In the genomic region with DNA sequence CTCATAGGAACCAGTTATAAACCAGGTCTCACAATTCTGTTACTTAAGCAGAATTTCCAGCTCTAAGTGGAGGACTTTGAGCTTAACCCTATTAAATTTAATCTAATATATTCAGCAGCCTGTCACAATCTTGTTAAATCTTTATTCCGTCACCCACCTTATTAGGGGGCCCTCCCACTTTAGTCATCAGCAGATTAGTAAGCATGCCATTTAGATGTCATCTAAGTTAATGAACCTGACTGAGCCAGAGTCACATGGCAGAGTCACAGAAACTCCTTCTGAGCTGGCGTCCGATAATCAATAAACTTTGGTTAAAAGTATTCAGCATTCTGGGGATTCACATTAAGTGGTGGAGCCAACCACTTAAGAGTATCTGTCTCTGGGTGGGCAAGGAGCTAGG, we compare ENCODE assay signal across 27 cellular contexts. TPM values are rescaled to one million over a fixed set of nuclear protein-coding genes. Genes with fewer than 3 reads are reported as not detected.
DNase-seq lines count a peak whose midpoint lies in the region; ATAC-seq, FAIRE-seq and TF ChIP-seq lines count a peak whose summit lies in the region.
"Had no signal": no experiment of that assay in that cellular context is flagged by ENCODE, and none has a peak within 500 bp of the region (broad histone marks: within the 10 kb centered on the region; RNA-seq: fewer than 3 reads in every experiment).

No MANE protein-coding gene starts in this region.

- H2AFZ ChIP-seq in trophoblast cell (ENCODE audit: insufficient read depth, low read length, poor library complexity), result no peak overlapping the region
- H2AFZ ChIP-seq: GM23248 had no signal

- H3K36me3 ChIP-seq in esophagus muscularis mucosa, result peaks cover 19 to 73% (median 40%) of the 10 kb centered on the region in 4 donors
- H3K36me3 ChIP-seq in trophoblast cell (ENCODE audit: control insufficient read depth in 1 of 2, insufficient read depth in 2 of 2, low read length in 2 of 2), result peaks cover 3 to 10% of the 10 kb centered on the region in 2 experiments
- H3K36me3 ChIP-seq: BLaER1 had no signal

- H3K18ac ChIP-seq in trophoblast cell (ENCODE audit: low read length), result no peak overlapping the region

- no peaks in the 10 kb centered on the region for H3K9me3 ChIP-seq in esophagus muscularis mucosa
- no peaks in the 10 kb centered on the region for H3K9me3 ChIP-seq in trophoblast cell (ENCODE audit: insufficient read depth, low read depth, low read length)
- H3K9me3 ChIP-seq: BLaER1, Caco-2 had no signal

- no peak overlapping the region for H4K91ac ChIP-seq in trophoblast cell (ENCODE audit: low read depth, low read length)

- no peak overlapping the region for H3K23ac ChIP-seq in trophoblast cell (ENCODE audit: low read length)

- DNase-seq in D721Med (ENCODE audit: insufficient read length, low spot score) (peak; percentile 32), NCI-H82 treated with DMSO at 0.1 percent for 48 hours (lab: John Stamatoyannopoulos, UW; ENCODE audit: unreplicated experiment) (peak; percentile 94), esophagus muscularis mucosa (ENCODE audit: extremely low spot score) (peak; percentile 85), retinal pigment epithelial cell (ENCODE audit: low read depth) (peak; percentile 35), anterior cingulate cortex (lab: John Stamatoyannopoulos, UW) (no peak), GM19238 (ENCODE audit: insufficient read length, low spot score) (no peak), trophoblast cell (no peak)
- DNase-seq: Caco-2; CD4-positive, CD25-positive, alpha-beta regulatory T cell; CD8-positive, alpha-beta T cell; DMS53; DMS79 treated with DMSO at 0.1 percent for 48 hours; GF-D8; GM23248; H7; HCEC 1CT had no signal

- H2AK5ac ChIP-seq in trophoblast cell (ENCODE audit: low read length), result no peak overlapping the region

- no peaks in the 10 kb centered on the region for H3K79me2 ChIP-seq in trophoblast cell (ENCODE audit: control insufficient read depth, insufficient read depth, low read length, poor library complexity)

- no peak for ATAC-seq in GM18907 (IDR thresholded peaks at IDR 0.05; ENCODE audit: unreplicated experiment)
- ATAC-seq: CD8-positive, alpha-beta T cell had no signal

- TF ChIP-seq CTCF in D721Med (IDR thresholded peaks at IDR 0.05; ENCODE audit: insufficient read depth, missing control alignments), result no peak
- no peak for TF ChIP-seq CTCF in esophagus muscularis mucosa (IDR thresholded peaks at IDR 0.05)
- TF ChIP-seq CTCF in retinal pigment epithelial cell (conservative IDR thresholded peaks at IDR 0.05; ENCODE audit: low read depth, low read length), result no peak

- no peak overlapping the region for H3K4me2 ChIP-seq in trophoblast cell (ENCODE audit: low read length)
- H3K4me2 ChIP-seq: BLaER1 had no signal

- no peaks in the 10 kb centered on the region for H3K79me1 ChIP-seq in trophoblast cell (ENCODE audit: low read length)

- no peak overlapping the region for H4K12ac ChIP-seq in trophoblast cell (ENCODE audit: low read depth, low read length)

- 92% methylated on average over 3 of the region's 3 CpGs for WGBS in esophagus muscularis mucosa
- no CpG with 5 or more reads among the region's 3 CpGs for WGBS in trophoblast cell (ENCODE audit: extremely low coverage, insufficient coverage, insufficient read length)

- H3K4ac ChIP-seq in trophoblast cell (ENCODE audit: low read depth, low read length), result no peak overlapping the region

- H3K14ac ChIP-seq in trophoblast cell (ENCODE audit: low read length), result no peak overlapping the region

- H3K27me3 ChIP-seq in esophagus muscularis mucosa (no peaks in the 10 kb centered on the region), trophoblast cell (ENCODE audit: insufficient read depth, low read length) (no peaks in the 10 kb centered on the region)
- H3K27me3 ChIP-seq: BLaER1 had no signal

- intact Hi-C loops in esophagus muscularis mucosa (cut with DNase I), result no loop called here

- H3K4me1 ChIP-seq in esophagus muscularis mucosa (no peaks in the 10 kb centered on the region), trophoblast cell (ENCODE audit: control insufficient read depth in 1 of 2, insufficient read depth in 2 of 2, low read length in 2 of 2) (no peaks in the 10 kb centered on the region)
- H3K4me1 ChIP-seq: BLaER1, Caco-2 had no signal

- no peak for TF ChIP-seq POLR2A in esophagus muscularis mucosa (IDR thresholded peaks at IDR 0.05; ENCODE audit: low read depth)

- no peak overlapping the region for H3K4me3 ChIP-seq in esophagus muscularis mucosa
- H3K4me3 ChIP-seq in retinal pigment epithelial cell (ENCODE audit: low read length), result no peak overlapping the region
- H3K4me3 ChIP-seq in trophoblast cell (ENCODE audit: low read depth, low read length), result no peak overlapping the region
- H3K4me3 ChIP-seq: BLaER1, GM23248 had no signal

- no peak overlapping the region for H2BK120ac ChIP-seq in trophoblast cell (ENCODE audit: insufficient read depth, low read length, poor library complexity)

- no peak overlapping the region for H4K8ac ChIP-seq in trophoblast cell (ENCODE audit: low read depth, low read length)

- H3K9ac ChIP-seq in trophoblast cell (ENCODE audit: low read length), result no peak overlapping the region
- H3K9ac ChIP-seq: BLaER1, GM23248 had no signal

- H3K27ac ChIP-seq in esophagus muscularis mucosa (replicated peaks in 1 of 4), result no peak overlapping the region
- H3K27ac ChIP-seq in trophoblast cell (ENCODE audit: low read depth, low read length), result no peak overlapping the region
- H3K27ac ChIP-seq: BLaER1, C4-2B, GM23248 had no signal

- FAIRE-seq in D721Med (lab: Jason Lieb, UNC), result no peak
- FAIRE-seq: GM12891, GM18507, GM19239, H1 had no signal

- H2BK12ac ChIP-seq in trophoblast cell (ENCODE audit: low read length), result no peak overlapping the region

- H2BK5ac ChIP-seq in trophoblast cell (ENCODE audit: low read depth, low read length, poor library complexity), result no peak overlapping the region

- TF ChIP-seq EP300 in esophagus muscularis mucosa (IDR thresholded peaks at IDR 0.05), result no peak

RNA-seq across cellular contexts. Expression of a gene that starts 35.1 kb away (rescaled TPM):
- total RNA-seq in esophagus muscularis mucosa, result 10 to 100 TPM; 10.4 to 16.2 (median 13.3) TPM
- polyA plus RNA-seq in trophoblast cell (2013), result 13.5 and 14.3 TPM in 2 replicates

RNA-seq across cellular contexts. Expression of a gene that starts 38.1 kb away (rescaled TPM):
- under 1 TPM in 3 of 4 donors, not detected in 1; 0.17 to 0.83 (median 0.29) TPM for total RNA-seq in esophagus muscularis mucosa
- polyA plus RNA-seq in trophoblast cell (2013), result 0.26 and 0.38 TPM in 2 replicates
- total RNA-seq: A172, Daoy, G401, GM23248, H1, H7 had no signal
- polyA plus RNA-seq: AG04450, GM23248 had no signal

Comparison
In these comparisons a context has a peak if more than half of its experiments do, and no peak if none do; other contexts are left out.
1. DNase-seq: peak in D721Med (single experiment), NCI-H82 treated with DMSO at 0.1 percent for 48 hours (single experiment), esophagus muscularis mucosa (single experiment) and retinal pigment epithelial cell (single experiment); none in anterior cingulate cortex (0 of 58), GM19238 (single experiment) and trophoblast cell (0 of 2).